10 cellular contexts compared by ENCODE assay signal in genomic region chr5:151327585-151327984, GRCh38. TPM values are rescaled to one million over a fixed set of nuclear protein-coding genes. Genes with fewer than 3 reads are reported as not detected.
"Had no signal": no experiment of that assay in that cellular context is flagged by ENCODE, and none has a peak within 500 bp of the region (broad histone marks: within the 10 kb centered on the region; RNA-seq: fewer than 3 reads in every experiment).

No MANE protein-coding gene starts in this region.

- H3K4me3 Mint-ChIP-seq: IgD-negative memory B cell had no signal

- FAIRE-seq: HepG2, HTR-8/SVneo had no signal

- H3K4me1 Mint-ChIP-seq: IgD-negative memory B cell had no signal

- ATAC-seq: HepG2 had no signal

- H3K36me3 Mint-ChIP-seq: IgD-negative memory B cell had no signal

- DNase-seq: IMR-90, KBM-7, KG1 had no signal

- H3K4me2 ChIP-seq: KMS-11 had no signal

- H3K27ac ChIP-seq: HL-60, KMS-11 had no signal

- H3K9ac ChIP-seq: KMS-11 had no signal

- H3K27ac Mint-ChIP-seq: IgD-negative memory B cell had no signal

RNA-seq across cellular contexts. Expression of gene SLC36A2, which starts 19.8 kb away (rescaled TPM):
- total RNA-seq: HepG2, HT-29, HT1080, IMR-90 had no signal
- polyA plus RNA-seq: IgD-negative memory B cell, IMR-90 had no signal

RNA-seq across cellular contexts. Expression of gene SLC36A3, which starts 24.0 kb away (rescaled TPM):
- total RNA-seq: HepG2, HT-29, HT1080, IMR-90 had no signal
- polyA plus RNA-seq: HepG2, IgD-negative memory B cell, IMR-90 had no signal
